In genomic region chr11:58576792-58577440, GRCh38 we compare ENCODE assay signal across 8 cellular contexts. TPM values are rescaled to one million over a fixed set of nuclear protein-coding genes. Genes with fewer than 3 reads are reported as not detected.
DNase-seq lines count a peak whose midpoint lies in the region; ATAC-seq and TF ChIP-seq lines count a peak whose summit lies in the region.

No MANE protein-coding gene starts in this region.

- H3K4me1 ChIP-seq in neural progenitor cell = peaks cover 24% of the 10 kb centered on the region

- H3K4me2 ChIP-seq in neural progenitor cell = peak overlapping the region; percentile 79

- peak overlapping the region; percentile 59 for H3K9ac ChIP-seq in neural progenitor cell

- peak overlapping the region; percentile 100 for H3K27ac ChIP-seq in epithelial cell of prostate
- no peak overlapping the region for H3K27ac ChIP-seq in neural progenitor cell

- H3K79me2 ChIP-seq in neural progenitor cell (ENCODE audit: low read depth) = peaks cover 44% of the 10 kb centered on the region

- H3K9me3 ChIP-seq in neural progenitor cell (ENCODE audit: low read depth) = no peaks in the 10 kb centered on the region

- peak; percentile 0 for TF ChIP-seq POLR2A in GM19099 (IDR thresholded peaks at IDR 0.05; ENCODE audit: extremely low read depth, insufficient read length, low read depth)

- H3K9me3 Mint-ChIP-seq in neural progenitor cell = no peaks in the 10 kb centered on the region

- DNase-seq in Ammon's horn (ENCODE audit: low spot score) (peak; percentile 41), SK-MEL-5 (ENCODE audit: low read depth, low spot score) (peak; percentile 40), epithelial cell of prostate (ENCODE audit: low read depth, low spot score) (no peak), neural progenitor cell (ENCODE audit: low spot score) (no peak), NCI-H1436 treated with DMSO at 0.1 percent for 48 hours (lab: John Stamatoyannopoulos, UW) (no peak)
- DNase-seq in activated CD4-positive, CD25-positive, alpha-beta regulatory T cell treated with anti-CD3 and anti-CD28 coated beads, Interleukin-2, amount 50 U/mL, for 72 hours = no peak

- ATAC-seq in GM18868 (IDR thresholded peaks at IDR 0.05; ENCODE audit: unreplicated experiment) = no peak

- H3F3A ChIP-seq in neural progenitor cell (ENCODE audit: low read depth) = peaks cover 24% of the 10 kb centered on the region

- peaks cover 23% of the 10 kb centered on the region for H4K20me1 ChIP-seq in neural progenitor cell (ENCODE audit: low read depth)

- peak; percentile 37 for TF ChIP-seq CTCF in neural progenitor cell (IDR thresholded peaks at IDR 0.05)

- H3K4me3 Mint-ChIP-seq in neural progenitor cell = peak overlapping the region; percentile 93

- peaks cover 6% of the 10 kb centered on the region for H3K27me3 Mint-ChIP-seq in neural progenitor cell (ENCODE audit: insufficient read depth, low read depth)

- peak overlapping the region; percentile 98 for H3K4me3 ChIP-seq in neural progenitor cell

- no peak overlapping the region for H3K27ac Mint-ChIP-seq in neural progenitor cell

- no peak overlapping the region for H2AFZ ChIP-seq in neural progenitor cell (replicated peaks)

- no peaks in the 10 kb centered on the region for H3K36me3 ChIP-seq in neural progenitor cell

- peaks cover 3% of the 10 kb centered on the region for H3K36me3 Mint-ChIP-seq in neural progenitor cell

- in situ Hi-C loops in SK-MEL-5 (cut with HindIII; ENCODE audit: low pct_unique_long_range_greater_than_20kb, low sequenced_read_pairs) = no loop called here

- no peaks in the 10 kb centered on the region for H3K27me3 ChIP-seq in neural progenitor cell

- peaks cover 21% of the 10 kb centered on the region for H3K4me1 Mint-ChIP-seq in neural progenitor cell

RNA-seq across cellular contexts. Expression of gene LPXN, which starts 1.3 kb away (rescaled TPM):
- 10.3 and 11.4 TPM in 2 replicates for total RNA-seq in SK-MEL-5 (2014; rRNA removed; shearing (Covaris generic))
- 23.6 and 26.3 TPM in 2 replicates for polyA plus RNA-seq in SK-MEL-5 (2015; cell fraction: cytosol; rRNA removed)
- 24.3 and 32.9 TPM in 2 replicates for polyA plus RNA-seq in SK-MEL-5 (2015; cell fraction: nucleus; rRNA removed)
- total RNA-seq in neural progenitor cell (ENCODE audit: low replicate concordance) = 3.1 and 5.0 TPM in 2 replicates

RNA-seq across cellular contexts. Expression of gene ZFP91, which starts 1.9 kb away (rescaled TPM):
- 57.8 and 58.7 TPM in 2 replicates for total RNA-seq in SK-MEL-5 (2014; rRNA removed; shearing (Covaris generic))
- polyA plus RNA-seq in SK-MEL-5 (2015; cell fraction: cytosol; rRNA removed) = 40.8 and 49.0 TPM in 2 replicates
- 53.9 and 65.6 TPM in 2 replicates for polyA plus RNA-seq in SK-MEL-5 (2015; cell fraction: nucleus; rRNA removed)
- total RNA-seq in neural progenitor cell (ENCODE audit: low replicate concordance) = 37.7 and 52.0 TPM in 2 replicates

RNA-seq across cellular contexts. Expression of gene CNTF, which starts 45.5 kb away (rescaled TPM):
- total RNA-seq in SK-MEL-5 (2014; rRNA removed; shearing (Covaris generic)) = 1.2 and 2.1 TPM in 2 replicates
- 0.33 and 0.60 TPM in 2 replicates for polyA plus RNA-seq in SK-MEL-5 (2015; cell fraction: cytosol; rRNA removed)
- 7.6 and 8.6 TPM in 2 replicates for polyA plus RNA-seq in SK-MEL-5 (2015; cell fraction: nucleus; rRNA removed)
- total RNA-seq in neural progenitor cell (ENCODE audit: low replicate concordance) = 1.6 and 4.2 TPM in 2 replicates

Comparison
In these comparisons a context has a peak if more than half of its experiments do, and no peak if none do; other contexts are left out.
1. DNase-seq: peak in Ammon's horn (single experiment) and SK-MEL-5 (single experiment); none in epithelial cell of prostate (single experiment), neural progenitor cell (single experiment), activated CD4-positive, CD25-positive, alpha-beta regulatory T cell treated with anti-CD3 and anti-CD28 coated beads, Interleukin-2, amount 50 U/mL, for 72 hours (single experiment) and NCI-H1436 treated with DMSO at 0.1 percent for 48 hours (single experiment).